ENCODE assay signal across 1 cellular context in the genomic region with DNA sequence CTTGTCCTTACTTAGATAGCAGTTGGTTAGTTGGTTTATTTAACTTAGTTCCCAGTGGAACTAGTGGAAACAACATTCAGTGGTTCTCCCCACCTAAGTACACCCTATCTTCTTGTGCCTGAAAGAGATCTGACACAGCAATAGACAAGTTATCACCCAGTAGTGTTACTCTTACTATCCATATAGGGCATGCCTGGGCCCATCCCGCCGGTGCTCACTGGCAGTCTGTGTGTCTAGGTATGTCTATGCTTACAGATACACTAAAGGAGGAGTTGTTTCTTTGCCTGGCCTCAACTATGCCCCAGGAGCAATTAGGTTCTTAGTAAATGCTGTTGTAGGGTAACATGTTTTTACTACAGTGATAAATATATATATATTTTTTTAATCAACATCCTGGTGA.
TF ChIP-seq lines count a peak whose summit lies in the region.

No MANE protein-coding gene starts in this region.

TF ChIP-seq in GM23338, 12 proteins besides CTCF, POLR2A, EP300 and RAD21 (continued from another document):
- TF ChIP-seq ZNF462 (CRISPR knock-in tag; IDR thresholded peaks at IDR 0.05) (no peak), POLR2AphosphoS5 (IDR thresholded peaks at IDR 0.05; ENCODE audit: low read depth) (no peak), STAT1 (IDR thresholded peaks at IDR 0.05; ENCODE audit: unreplicated experiment) (no peak), ZNF331 (CRISPR knock-in tag; IDR thresholded peaks at IDR 0.05; ENCODE audit: low read depth) (no peak), EZH2phosphoT487 (IDR thresholded peaks at IDR 0.05; ENCODE audit: unreplicated experiment) (no peak), JUNB (IDR thresholded peaks at IDR 0.05; ENCODE audit: unreplicated experiment) (no peak), CREB1 (CRISPR knock-in tag; IDR thresholded peaks at IDR 0.05; ENCODE audit: low read depth) (no peak), NANOG (IDR thresholded peaks at IDR 0.05; ENCODE audit: borderline replicate concordance) (no peak)
- TF ChIP-seq, protein P1, sequence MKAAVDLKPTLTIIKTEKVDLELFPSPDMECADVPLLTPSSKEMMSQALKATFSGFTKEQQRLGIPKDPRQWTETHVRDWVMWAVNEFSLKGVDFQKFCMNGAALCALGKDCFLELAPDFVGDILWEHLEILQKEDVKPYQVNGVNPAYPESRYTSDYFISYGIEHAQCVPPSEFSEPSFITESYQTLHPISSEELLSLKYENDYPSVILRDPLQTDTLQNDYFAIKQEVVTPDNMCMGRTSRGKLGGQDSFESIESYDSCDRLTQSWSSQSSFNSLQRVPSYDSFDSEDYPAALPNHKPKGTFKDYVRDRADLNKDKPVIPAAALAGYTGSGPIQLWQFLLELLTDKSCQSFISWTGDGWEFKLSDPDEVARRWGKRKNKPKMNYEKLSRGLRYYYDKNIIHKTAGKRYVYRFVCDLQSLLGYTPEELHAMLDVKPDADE (IDR thresholded peaks at IDR 0.05), result no peak
- TF ChIP-seq, protein P2, sequence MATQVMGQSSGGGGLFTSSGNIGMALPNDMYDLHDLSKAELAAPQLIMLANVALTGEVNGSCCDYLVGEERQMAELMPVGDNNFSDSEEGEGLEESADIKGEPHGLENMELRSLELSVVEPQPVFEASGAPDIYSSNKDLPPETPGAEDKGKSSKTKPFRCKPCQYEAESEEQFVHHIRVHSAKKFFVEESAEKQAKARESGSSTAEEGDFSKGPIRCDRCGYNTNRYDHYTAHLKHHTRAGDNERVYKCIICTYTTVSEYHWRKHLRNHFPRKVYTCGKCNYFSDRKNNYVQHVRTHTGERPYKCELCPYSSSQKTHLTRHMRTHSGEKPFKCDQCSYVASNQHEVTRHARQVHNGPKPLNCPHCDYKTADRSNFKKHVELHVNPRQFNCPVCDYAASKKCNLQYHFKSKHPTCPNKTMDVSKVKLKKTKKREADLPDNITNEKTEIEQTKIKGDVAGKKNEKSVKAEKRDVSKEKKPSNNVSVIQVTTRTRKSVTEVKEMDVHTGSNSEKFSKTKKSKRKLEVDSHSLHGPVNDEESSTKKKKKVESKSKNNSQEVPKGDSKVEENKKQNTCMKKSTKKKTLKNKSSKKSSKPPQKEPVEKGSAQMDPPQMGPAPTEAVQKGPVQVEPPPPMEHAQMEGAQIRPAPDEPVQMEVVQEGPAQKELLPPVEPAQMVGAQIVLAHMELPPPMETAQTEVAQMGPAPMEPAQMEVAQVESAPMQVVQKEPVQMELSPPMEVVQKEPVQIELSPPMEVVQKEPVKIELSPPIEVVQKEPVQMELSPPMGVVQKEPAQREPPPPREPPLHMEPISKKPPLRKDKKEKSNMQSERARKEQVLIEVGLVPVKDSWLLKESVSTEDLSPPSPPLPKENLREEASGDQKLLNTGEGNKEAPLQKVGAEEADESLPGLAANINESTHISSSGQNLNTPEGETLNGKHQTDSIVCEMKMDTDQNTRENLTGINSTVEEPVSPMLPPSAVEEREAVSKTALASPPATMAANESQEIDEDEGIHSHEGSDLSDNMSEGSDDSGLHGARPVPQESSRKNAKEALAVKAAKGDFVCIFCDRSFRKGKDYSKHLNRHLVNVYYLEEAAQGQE (IDR thresholded peaks at IDR 0.05; ENCODE audit: unreplicated experiment), result no peak
